ENCODE assay signal across 17 cellular contexts in the genomic region with DNA sequence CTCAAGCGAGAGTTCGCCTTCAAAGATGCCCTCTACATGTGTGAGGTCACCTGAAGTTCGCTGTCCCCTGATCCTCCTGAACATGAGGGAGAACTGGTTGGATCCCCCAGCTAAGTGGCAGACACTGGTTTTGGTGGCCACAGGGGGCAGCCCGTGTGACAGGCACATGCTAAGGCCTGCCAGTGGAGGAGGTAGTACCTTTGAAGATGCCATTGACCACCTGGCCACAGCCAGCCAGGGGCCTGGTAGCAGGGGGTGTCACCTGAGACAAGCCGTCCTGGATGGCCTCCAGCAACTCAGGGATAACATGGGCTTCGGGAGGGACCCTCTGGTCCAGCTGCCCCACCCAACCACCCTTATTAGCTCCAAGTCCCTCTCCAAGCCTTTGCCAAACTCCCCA. TPM values are rescaled to one million over a fixed set of nuclear protein-coding genes. Genes with fewer than 3 reads are reported as not detected.
DNase-seq lines count a peak whose midpoint lies in the region; ATAC-seq, FAIRE-seq and TF ChIP-seq lines count a peak whose summit lies in the region.
"Had no signal": no experiment of that assay in that cellular context is flagged by ENCODE, and none has a peak within 500 bp of the region (broad histone marks: within the 10 kb centered on the region; RNA-seq: fewer than 3 reads in every experiment).

No MANE protein-coding gene starts in this region.

- H3K27ac Mint-ChIP-seq in activated B cell treated with CpG ODN at 0.5 μM for 24 hours, result peak overlapping the region; percentile 83

- no peak overlapping the region for H3K23ac ChIP-seq in mesenchymal stem cell (ENCODE audit: low read length in 2 of 2)

- H3K27me3 ChIP-seq in HCT116 (ENCODE audit: insufficient read depth, low read length) (no peaks in the 10 kb centered on the region), mesenchymal stem cell (ENCODE audit: control insufficient read depth in 1 of 2, insufficient read depth in 1 of 2, low read length in 2 of 2) (peaks cover 0 to 11% of the 10 kb centered on the region in 2 experiments)

- no peak for TF ChIP-seq EP300 in A549 (IDR thresholded peaks at IDR 0.05)

- no peaks in the 10 kb centered on the region for H3K36me3 Mint-ChIP-seq in activated B cell treated with CpG ODN at 0.5 μM for 24 hours (ENCODE audit: low read depth)
- H3K36me3 Mint-ChIP-seq: CD4-positive, CD25-positive, alpha-beta regulatory T cell had no signal

- TF ChIP-seq CTCF in A549 (IDR thresholded peaks at IDR 0.05) (no peak), HCT116 (IDR thresholded peaks at IDR 0.05 in 2 of 3, conservative IDR thresholded peaks at IDR 0.05 in 1 of 3; ENCODE audit: borderline replicate concordance in 1 of 3, insufficient read depth in 1 of 3, low read depth in 2 of 3, low read length in 2 of 3) (no peak), activated B cell treated with CpG ODN at 0.5 μM for 24 hours (IDR thresholded peaks at IDR 0.05) (no peak)

- H2AK5ac ChIP-seq in mesenchymal stem cell (ENCODE audit: low read length, severe bottlenecking), result peak overlapping the region; percentile 57

- no peak overlapping the region for H2BK5ac ChIP-seq in mesenchymal stem cell (ENCODE audit: low read depth, low read length, poor library complexity, severe bottlenecking)

- no peaks in the 10 kb centered on the region for H3K9me3 Mint-ChIP-seq in activated B cell treated with CpG ODN at 0.5 μM for 24 hours

- H3K79me2 ChIP-seq in HCT116 (ENCODE audit: insufficient read depth, low read length), result no peaks in the 10 kb centered on the region

- 92% methylated on average over 6 of the region's 6 CpGs for WGBS in A549 (ENCODE audit: missing lambda C conversion rate)
- 92% methylated on average over 6 of the region's 6 CpGs for WGBS in mesenchymal stem cell

- H3K9ac ChIP-seq in HCT116 (ENCODE audit: low read length) (no peak overlapping the region), mesenchymal stem cell (ENCODE audit: low read length) (no peak overlapping the region)
- H3K9ac ChIP-seq: SK-N-SH had no signal

- H4K20me1 ChIP-seq in HCT116 (ENCODE audit: insufficient read depth), result no peaks in the 10 kb centered on the region

- H3K4me1 ChIP-seq in A549 (peaks cover 45% of the 10 kb centered on the region), HCT116 (ENCODE audit: control insufficient read depth in 1 of 2, insufficient read depth in 2 of 2, low read length in 2 of 2) (peaks cover 38 to 47% of the 10 kb centered on the region in 2 experiments), mesenchymal stem cell (ENCODE audit: control insufficient read depth, insufficient read depth, low read depth, low read length) (peaks cover 17% of the 10 kb centered on the region)

- H3K9me3 ChIP-seq in A549 (no peaks in the 10 kb centered on the region), HCT116 (ENCODE audit: control insufficient read depth in 1 of 2, insufficient read depth in 1 of 2, low read depth in 1 of 2, low read length in 2 of 2) (no peaks in the 10 kb centered on the region), mesenchymal stem cell (ENCODE audit: control insufficient read depth, low read length) (no peaks in the 10 kb centered on the region)
- H3K9me3 ChIP-seq: SK-N-SH had no signal

- H3K9me2 ChIP-seq in HCT116 (ENCODE audit: insufficient read depth), result no peaks in the 10 kb centered on the region
- H3K9me2 ChIP-seq: SK-N-SH had no signal

- RAD21 ChIA-PET in HCT116 (lab: Charles Lee; ENCODE audit: low non-redundant PET in 1 of 2, low total read pairs in 2 of 2, uncharacterized antibody in 2 of 2, unreplicated experiment in 2 of 2), result no interaction called here

- no peak overlapping the region for H4K8ac ChIP-seq in mesenchymal stem cell (ENCODE audit: low read length)

- H3K27ac ChIP-seq in A549 (peak overlapping the region; percentile 98 to 100), HCT116 (ENCODE audit: low read depth, low read length) (no peak overlapping the region), mesenchymal stem cell (ENCODE audit: low read length, poor library complexity, severe bottlenecking) (no peak overlapping the region)

- TF ChIP-seq POLR2A in A549 (IDR thresholded peaks at IDR 0.05; ENCODE audit: low read length) (no peak), HCT116 (IDR thresholded peaks at IDR 0.05; ENCODE audit: borderline replicate concordance, extremely low read depth, insufficient read depth, insufficient read length) (no peak)

- H3K4me3 ChIP-seq in A549 (no peak overlapping the region), HCT116 (replicated peaks in 1 of 2; ENCODE audit: low read depth in 1 of 2, low read length in 2 of 2) (no peak overlapping the region), mesenchymal stem cell (ENCODE audit: insufficient read depth in 1 of 2, low read depth in 1 of 2, low read length in 2 of 2) (no peak overlapping the region)

- H3K4me2 ChIP-seq in A549, result no peak overlapping the region
- no peak overlapping the region for H3K4me2 ChIP-seq in HCT116 (ENCODE audit: low read length)
- no peak overlapping the region for H3K4me2 ChIP-seq in mesenchymal stem cell (ENCODE audit: low read length, poor library complexity, severe bottlenecking)
- H3K4me2 ChIP-seq: SK-N-SH had no signal

- DNase-seq in A549 (ENCODE audit: low read depth in 1 of 2, low spot score in 1 of 2) (no peak), HCT116 (ENCODE audit: low read depth, low spot score) (no peak), activated B cell treated with CpG ODN at 0.5 μM for 24 hours (no peak), mesenchymal stem cell (no peak), inferior parietal cortex (ENCODE audit: extremely low spot score) (no peak), NCI-H1417 treated with DMSO at 0.1 percent for 48 hours (lab: John Stamatoyannopoulos, UW) (no peak)
- DNase-seq: CD4-positive, CD25-positive, alpha-beta regulatory T cell; DMS53; NCI-H1436 treated with DMSO at 0.1 percent for 48 hours; NCI-H2081 treated with DMSO at 0.1 percent for 48 hours; NCI-H524 treated with DMSO at 0.1 percent for 48 hours; NK-92 treated with Interleukin-12 subunit alpha and Interleukin-12 subunit beta, amount 100 ng/mL, for 24 hours; Right ventricle myocardium superior; SK-N-SH had no signal

- H3K36me3 ChIP-seq in HCT116 (ENCODE audit: control insufficient read depth in 1 of 2, insufficient read depth in 2 of 2, low read length in 2 of 2), result no peaks in the 10 kb centered on the region
- H3K36me3 ChIP-seq in mesenchymal stem cell (ENCODE audit: control insufficient read depth in 1 of 2, insufficient read depth in 2 of 2, low read depth in 1 of 2, low read length in 2 of 2), result no peaks in the 10 kb centered on the region

- no peak overlapping the region for H2BK12ac ChIP-seq in mesenchymal stem cell (ENCODE audit: low read length in 2 of 2)

- TF ChIP-seq RAD21 in A549 (conservative IDR thresholded peaks at IDR 0.05 in 1 of 2, IDR thresholded peaks at IDR 0.05 in 1 of 2) (no peak), HCT116 (IDR thresholded peaks at IDR 0.05; ENCODE audit: low read depth) (no peak)

- ATAC-seq in A549 (no peak), HCT116 (no peak), activated B cell treated with CpG ODN at 0.5 μM for 24 hours (ENCODE audit: low read depth) (no peak), HG02571 (IDR thresholded peaks at IDR 0.05; ENCODE audit: unreplicated experiment) (no peak), HG03457 (IDR thresholded peaks at IDR 0.05; ENCODE audit: unreplicated experiment) (no peak)

- CTCF ChIA-PET in A549 (lab: Yijun Ruan, JAX), result interaction anchor here (0.6 to 22.4 kb wide), 11 partner anchors 5 to 393 kb away, joined by 3 to 681 read pairs (median 9); a partner anchor contains a TSS
- CTCF ChIA-PET in HCT116 (lab: Charles Lee), result interaction anchor here (0.9 kb wide), 1 partner anchor 11 kb away, joined by 5 read pairs; no protein-coding TSS in a partner anchor
- CTCF ChIA-PET in activated B cell treated with CpG ODN at 0.5 μM for 24 hours (lab: Charles Lee), result interaction anchor here (0.7 to 4.5 kb wide), 6 partner anchors 9 to 392 kb away, joined by 3 to 33 read pairs (median 5); a partner anchor contains a TSS

- no peak overlapping the region for H4K91ac ChIP-seq in mesenchymal stem cell (ENCODE audit: low read length)

- BruUV-seq in HCT116 (replicated peaks; lab: Mats Ljungman, UMichigan), result no TSS peak

- H2AFZ ChIP-seq in HCT116 (ENCODE audit: low read depth, low read length, poor library complexity, severe bottlenecking) (no peak overlapping the region), mesenchymal stem cell (ENCODE audit: low read depth, low read length) (no peak overlapping the region)

- FAIRE-seq in A549 (lab: Jason Lieb, UNC), result no peak
- FAIRE-seq: H54 had no signal

- H3K18ac ChIP-seq in mesenchymal stem cell (ENCODE audit: low read depth in 1 of 2, low read length in 2 of 2), result no peak overlapping the region

- POLR2A ChIA-PET in A549 (lab: Yijun Ruan, JAX), result interaction anchor here (5.6 kb wide), 1 partner anchor 107 kb away, joined by 87 read pairs; a partner anchor contains a TSS
- POLR2A ChIA-PET in HCT116 (lab: Charles Lee), result interaction anchor here (1.4 kb wide), 1 partner anchor 107 kb away, joined by 5 read pairs; a partner anchor contains a TSS
- POLR2A ChIA-PET in activated B cell treated with CpG ODN at 0.5 μM for 24 hours (lab: Charles Lee), result interaction anchor here (0.5 to 2.1 kb wide), 4 partner anchors 9 to 246 kb away, joined by 3 to 15 read pairs (median 6); a partner anchor contains a TSS

- H3K27me3 Mint-ChIP-seq in activated B cell treated with CpG ODN at 0.5 μM for 24 hours, result peaks cover 11% of the 10 kb centered on the region

- H3K4me3 Mint-ChIP-seq in activated B cell treated with CpG ODN at 0.5 μM for 24 hours, result peak overlapping the region; percentile 64
- H3K4me3 Mint-ChIP-seq: CD4-positive, CD25-positive, alpha-beta regulatory T cell had no signal

- no peak overlapping the region for H3K4ac ChIP-seq in mesenchymal stem cell (ENCODE audit: low read depth in 1 of 2, low read length in 2 of 2)

- peaks cover 45% of the 10 kb centered on the region for H3K4me1 Mint-ChIP-seq in activated B cell treated with CpG ODN at 0.5 μM for 24 hours

- peak overlapping the region in 1 of 2 experiments; percentile 38 for H3K14ac ChIP-seq in mesenchymal stem cell (ENCODE audit: low read length in 2 of 2)

- no peak overlapping the region for H2BK120ac ChIP-seq in mesenchymal stem cell (ENCODE audit: low read depth, low read length)

- intact Hi-C loops in HCT116 (cut with micrococcal nuclease), result no loop called here
- intact Hi-C loops in activated B cell treated with CpG ODN at 0.5 μM for 24 hours (cut with micrococcal nuclease), result loop anchor here (2.0 to 5.0 kb wide), 2 partner anchors 107 to 378 kb away; a partner anchor contains a TSS

- no peak overlapping the region for H2BK15ac ChIP-seq in mesenchymal stem cell (ENCODE audit: low read depth, poor library complexity, severe bottlenecking)

- no peaks in the 10 kb centered on the region for H3K79me1 ChIP-seq in mesenchymal stem cell (replicated peaks; ENCODE audit: low read length, poor library complexity, severe bottlenecking)

RNA-seq across cellular contexts. Expression of a gene that starts 7.3 kb away (rescaled TPM):
- 1,190 and 1,547 TPM in 2 replicates for polyA plus RNA-seq in A549 (2011; rRNA removed)
- polyA plus RNA-seq in A549 (2012; cell fraction: cytosol; rRNA removed), result 723 and 1,237 TPM in 2 replicates
- polyA plus RNA-seq in A549 (2012; cell fraction: nucleus; rRNA removed), result 1,160 and 1,222 TPM in 2 replicates
- polyA plus RNA-seq in A549 (2017; fragmentation: RNase III; extraction: RNeasy Plus Mini Kit Qiagen cat#74134 plus additional on column Dnase treatment), result 833 to 1,094 TPM (median 959 TPM) in 3 replicates
- 958 and 1,042 TPM in 2 replicates for polyA minus RNA-seq in A549 (2011; rRNA and poly(A)+ RNA removed)
- total RNA-seq in HCT116 (2021; ENCODE audit: unreplicated experiment), result 0.86 TPM
- polyA plus RNA-seq in HCT116 (2012), result 1.0 and 1.2 TPM in 2 replicates
- not detected in 2 replicates for total RNA-seq in activated B cell treated with CpG ODN at 0.5 μM for 24 hours
- not detected for polyA plus RNA-seq in mesenchymal stem cell (2013, experiment 1 of 2)
- polyA plus RNA-seq in mesenchymal stem cell (2013, experiment 2 of 2), result not detected
- total RNA-seq: CD4-positive, CD25-positive, alpha-beta regulatory T cell had no signal

RNA-seq across cellular contexts. Expression of a gene that starts 39.0 kb away (rescaled TPM):
- polyA plus RNA-seq in A549 (2011; rRNA removed) (0.07 and 0.13 TPM in 2 replicates), A549 (2017; fragmentation: RNase III; extraction: RNeasy Plus Mini Kit Qiagen cat#74134 plus additional on column Dnase treatment) (0.16 to 0.27 TPM (median 0.22 TPM) in 3 replicates)
- polyA plus RNA-seq in A549 (2012; cell fraction: cytosol; rRNA removed), result 0.04 and 0.05 TPM in 2 replicates
- 0.26 and 0.44 TPM in 2 replicates for polyA plus RNA-seq in A549 (2012; cell fraction: nucleus; rRNA removed)
- polyA minus RNA-seq in A549 (2011; rRNA and poly(A)+ RNA removed), result 0.15 and 0.21 TPM in 2 replicates
- total RNA-seq in HCT116 (2021; ENCODE audit: unreplicated experiment) (not detected), activated B cell treated with CpG ODN at 0.5 μM for 24 hours (not detected in 2 replicates)
- polyA plus RNA-seq in HCT116 (2012), result 0.05 and 0.12 TPM in 2 replicates
- polyA plus RNA-seq in mesenchymal stem cell (2013, experiment 1 of 2), result not detected
- polyA plus RNA-seq in mesenchymal stem cell (2013, experiment 2 of 2), result not detected
- total RNA-seq: CD4-positive, CD25-positive, alpha-beta regulatory T cell; Right ventricle myocardium superior had no signal
- polyA plus RNA-seq: CD4-positive, CD25-positive, alpha-beta regulatory T cell; SK-N-SH had no signal

Comparison
In these comparisons a context has a peak if more than half of its experiments do, and no peak if none do; other contexts are left out.
1. H3K27ac ChIP-seq: peak in A549 (2 of 2); none in HCT116 (single experiment) and mesenchymal stem cell (single experiment).